In genomic region chr6:2715737-2716136, GRCh38 we compare ENCODE assay signal across 23 cellular contexts.
"Had no signal": no experiment of that assay in that cellular context is flagged by ENCODE, and none has a peak within 500 bp of the region (broad histone marks: within the 10 kb centered on the region; RNA-seq: fewer than 3 reads in every experiment).

No MANE protein-coding gene starts in this region.

- FAIRE-seq: astrocyte, endometrium had no signal

- H3K27ac ChIP-seq: breast epithelium, heart right ventricle, suprapubic skin, uterus had no signal

- H3K4me3 ChIP-seq: breast epithelium, gastroesophageal sphincter, heart right ventricle, lung, suprapubic skin, transverse colon, uterus had no signal

- H3K4me1 Mint-ChIP-seq: activated CD4-positive, alpha-beta T cell treated with anti-CD3 and anti-CD28 coated beads, Interleukin-2, amount 10 ng/mL, durations not matched to agents 7 days and 5 days; immature natural killer cell; nephron progenitor cell had no signal

- H3K27ac Mint-ChIP-seq: activated CD4-positive, alpha-beta T cell treated with anti-CD3 and anti-CD28 coated beads, Interleukin-2, amount 10 ng/mL, durations not matched to agents 7 days and 5 days; immature natural killer cell; nephron progenitor cell; stimulated activated naive CD8-positive, alpha-beta T cell treated with anti-CD3 and anti-CD28 coated beads, Interleukin-15, Interleukin-2, amounts not matched to agents 100 ng/mL and 50 ng/mL, for 24 hours; T-helper 1 cell treated with Interleukin-12 subunit alpha and Interleukin-12 subunit beta and Interleukin-4 antibody, amounts not matched to agents 30 μg/mL and 1 μg/mL, for 36 hours had no signal

- H3K4me1 ChIP-seq: breast epithelium, suprapubic skin, uterus had no signal

- ATAC-seq: gastroesophageal sphincter, heart right ventricle had no signal

- H3K9me3 Mint-ChIP-seq: activated CD4-positive, alpha-beta T cell treated with anti-CD3 and anti-CD28 coated beads, Interleukin-2, amount 10 ng/mL, durations not matched to agents 7 days and 5 days had no signal

- H3K36me3 ChIP-seq: breast epithelium, gastroesophageal sphincter, heart right ventricle, suprapubic skin, transverse colon, uterus had no signal

- H3K9me3 ChIP-seq: gastroesophageal sphincter, transverse colon, uterus had no signal

- DNase-seq: activated CD4-positive, alpha-beta T cell treated with anti-CD3 and anti-CD28 coated beads, Interleukin-2, amount 10 ng/mL, durations not matched to agents 7 days and 5 days; activated CD8-positive, alpha-beta memory T cell treated with anti-CD3 and anti-CD28 coated beads, Interleukin-2, amount 50 U/mL, for 48 hours; activated effector memory CD4-positive, alpha-beta T cell treated with anti-CD3 and anti-CD28 coated beads, Interleukin-2, amount 50 U/mL, for 16 hours; activated naive CD4-positive, alpha-beta T cell treated with anti-CD3 and anti-CD28 coated beads, Interleukin-2, amount 50 U/mL, for 16 hours; activated T-cell treated with anti-CD3 and anti-CD28 coated beads, Interleukin-2, amount 50 U/mL, for 48 hours; cortex of kidney; heart right ventricle; immature natural killer cell; nephron progenitor cell; nucleus accumbens; retina; stimulated activated CD4-positive, alpha-beta T cell treated with anti-CD3 and anti-CD28 coated beads, Interleukin-15, amount 100 ng/mL, for 24 hours; stimulated activated CD4-positive, alpha-beta T cell treated with anti-CD3 and anti-CD28 coated beads, Interleukin-2, amount 100 ng/mL, for 48 hours; transverse colon; uterus had no signal

- H3K4me3 Mint-ChIP-seq: activated CD4-positive, alpha-beta T cell treated with anti-CD3 and anti-CD28 coated beads, Interleukin-2, amount 10 ng/mL, durations not matched to agents 7 days and 5 days; immature natural killer cell; nephron progenitor cell; stimulated activated naive CD8-positive, alpha-beta T cell treated with anti-CD3 and anti-CD28 coated beads, Interleukin-15, Interleukin-2, amounts not matched to agents 100 ng/mL and 50 ng/mL, for 24 hours; T-helper 1 cell treated with Interleukin-12 subunit alpha and Interleukin-12 subunit beta and Interleukin-4 antibody, amounts not matched to agents 30 μg/mL and 1 μg/mL, for 36 hours had no signal

- H3K27me3 ChIP-seq: breast epithelium, gastroesophageal sphincter, heart right ventricle, suprapubic skin, transverse colon, uterus had no signal

- H3K27me3 Mint-ChIP-seq: stimulated activated naive CD8-positive, alpha-beta T cell treated with anti-CD3 and anti-CD28 coated beads, Interleukin-15, Interleukin-2, amounts not matched to agents 100 ng/mL and 50 ng/mL, for 24 hours had no signal
